ENCODE assay signal across 17 cellular contexts in the genomic region with DNA sequence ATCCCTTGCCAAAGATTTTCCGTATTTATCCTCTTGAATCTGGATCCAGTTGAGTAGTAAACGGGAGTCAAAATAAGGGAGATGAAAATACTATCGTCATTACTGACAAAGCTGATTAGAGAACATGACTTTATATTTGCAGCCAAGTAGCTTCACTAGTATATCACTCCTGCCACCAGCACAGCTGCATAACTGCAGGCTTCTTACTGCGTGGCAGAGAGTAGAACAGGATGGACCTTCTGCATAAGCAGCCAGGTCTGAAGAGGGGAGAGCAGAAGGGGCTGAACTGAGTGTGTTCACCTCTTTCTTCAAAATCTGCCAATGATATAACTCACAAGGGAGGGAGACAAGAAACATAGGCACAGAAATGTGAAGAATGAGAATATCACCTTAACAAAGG.
DNase-seq lines count a peak whose midpoint lies in the region; ATAC-seq and TF ChIP-seq lines count a peak whose summit lies in the region.
"Had no signal": no experiment of that assay in that cellular context is flagged by ENCODE, and none has a peak within 500 bp of the region (broad histone marks: within the 10 kb centered on the region; RNA-seq: fewer than 3 reads in every experiment).

No MANE protein-coding gene starts in this region.

- no peaks in the 10 kb centered on the region for H3K9me2 ChIP-seq in OCI-LY7 (ENCODE audit: insufficient read depth, low read length)

- H3K27me3 ChIP-seq in Caco-2 (replicated peaks; ENCODE audit: control insufficient read depth, insufficient read depth, low read length) (no peaks in the 10 kb centered on the region), neutrophil (no peaks in the 10 kb centered on the region), adrenal gland (no peaks in the 10 kb centered on the region)
- H3K27me3 ChIP-seq: BLaER1 treated with 17β-estradiol and CSF1 and Interleukin-3, amounts not matched to agents 10 nM and 100 nM had no signal

- CTCF ChIA-PET in Caco-2 (lab: Charles Lee) (no interaction called here), OCI-LY7 (lab: Charles Lee; ENCODE audit: unreplicated experiment) (no interaction called here)

- no peak overlapping the region for H3K4me3 Mint-ChIP-seq in Caco-2 (ENCODE audit: unreplicated experiment)
- no peak overlapping the region for H3K4me3 Mint-ChIP-seq in activated T-cell treated with anti-CD3 and anti-CD28 coated beads, Interleukin-2, amount 50 U/mL, for 72 hours

- no peaks in the 10 kb centered on the region for H3K9me3 Mint-ChIP-seq in Caco-2 (ENCODE audit: unreplicated experiment)
- no peaks in the 10 kb centered on the region for H3K9me3 Mint-ChIP-seq in activated T-cell treated with anti-CD3 and anti-CD28 coated beads, Interleukin-2, amount 50 U/mL, for 72 hours

- peak; percentile 64 for ATAC-seq in left ventricle myocardium superior
- ATAC-seq in activated T-cell treated with anti-CD3 and anti-CD28 coated beads, Interleukin-2, amount 50 U/mL, for 72 hours (replicated peaks in 1 of 2): no peak
- ATAC-seq: HepG2, Panc1 had no signal

- DNase-seq in Caco-2 (no peak), OCI-LY7 (ENCODE audit: low spot score) (peak; percentile 71), left ventricle myocardium superior (no peak), NCI-H510A (lab: John Stamatoyannopoulos, UW) (no peak), adrenal gland (no peak)
- DNase-seq in activated T-cell treated with anti-CD3 and anti-CD28 coated beads, Interleukin-2, amount 50 U/mL, for 72 hours: no peak
- DNase-seq: DMS79, NCI-H1417 treated with DMSO at 0.1 percent for 48 hours, NCI-H1930, NCI-H226, NCI-H524 treated with DMSO at 0.1 percent for 48 hours had no signal

- H3K36me3 ChIP-seq in Caco-2 (ENCODE audit: control insufficient read depth, insufficient read depth, low read length) (no peaks in the 10 kb centered on the region; the same call in 1 of the 2 replicates), OCI-LY7 (ENCODE audit: insufficient read depth, low read length) (peaks cover 39% of the 10 kb centered on the region), neutrophil (no peaks in the 10 kb centered on the region), adrenal gland (replicated peaks in 1 of 2) (no peaks in the 10 kb centered on the region)
- H3K36me3 ChIP-seq: HAP-1 had no signal

- no peak overlapping the region for H3K4me3 ChIP-seq in Caco-2 (ENCODE audit: low read depth, low read length)
- H3K4me3 ChIP-seq in OCI-LY7 (ENCODE audit: low read depth, low read length, poor library complexity, severe bottlenecking): no peak overlapping the region
- no peak overlapping the region for H3K4me3 ChIP-seq in neutrophil (ENCODE audit: low read depth in 1 of 2, low read length in 1 of 2)
- H3K4me3 ChIP-seq in adrenal gland: no peak overlapping the region
- H3K4me3 ChIP-seq: BLaER1 treated with 17β-estradiol and CSF1 and Interleukin-3, amounts not matched to agents 10 nM and 100 nM; HAP-1 had no signal

- no peaks in the 10 kb centered on the region for H4K20me1 ChIP-seq in OCI-LY7 (ENCODE audit: insufficient read depth, low read length)
- H4K20me1 ChIP-seq: BLaER1 treated with 17β-estradiol and CSF1 and Interleukin-3, amounts not matched to agents 10 nM and 100 nM had no signal

- intact Hi-C loops in Caco-2 (cut with micrococcal nuclease; ENCODE audit: unreplicated experiment): no loop called here
- intact Hi-C loops in OCI-LY7 (cut with micrococcal nuclease; ENCODE audit: unreplicated experiment): no loop called here
- intact Hi-C loops in left ventricle myocardium superior (cut with micrococcal nuclease): no loop called here
- intact Hi-C loops in adrenal gland (cut with DNase I): no loop called here

- H3K79me2 ChIP-seq in OCI-LY7 (ENCODE audit: insufficient read depth, low read depth, low read length): no peaks in the 10 kb centered on the region

- peak overlapping the region; percentile 58 for H3K27ac ChIP-seq in OCI-LY7 (ENCODE audit: low read depth, low read length, poor library complexity, severe bottlenecking)
- peak overlapping the region; percentile 30 for H3K27ac ChIP-seq in neutrophil
- H3K27ac ChIP-seq in adrenal gland: no peak overlapping the region
- H3K27ac ChIP-seq: BLaER1 treated with 17β-estradiol and CSF1 and Interleukin-3, amounts not matched to agents 10 nM and 100 nM; KMS-11 had no signal

- 70 to 83% (median 78%) methylated on average over 4 of the region's 4 CpGs for WGBS in adrenal gland, 4 donors

- peaks cover 17% of the 10 kb centered on the region for H3K36me3 Mint-ChIP-seq in Caco-2 (ENCODE audit: insufficient read depth, unreplicated experiment)
- H3K36me3 Mint-ChIP-seq in activated T-cell treated with anti-CD3 and anti-CD28 coated beads, Interleukin-2, amount 50 U/mL, for 72 hours (ENCODE audit: insufficient read depth in 2 of 2): peaks cover 2 to 11% of the 10 kb centered on the region in 2 donors

- no peaks in the 10 kb centered on the region for H3K27me3 Mint-ChIP-seq in Caco-2 (ENCODE audit: insufficient read depth, unreplicated experiment)
- no peaks in the 10 kb centered on the region for H3K27me3 Mint-ChIP-seq in activated T-cell treated with anti-CD3 and anti-CD28 coated beads, Interleukin-2, amount 50 U/mL, for 72 hours (ENCODE audit: low read depth)

- H3K4me2 ChIP-seq in OCI-LY7 (ENCODE audit: low read length): peak overlapping the region; percentile 24
- H3K4me2 ChIP-seq: BLaER1 treated with 17β-estradiol and CSF1 and Interleukin-3, amounts not matched to agents 10 nM and 100 nM; KMS-11 had no signal

- POLR2A ChIA-PET in Caco-2 (lab: Charles Lee): no interaction called here
- POLR2A ChIA-PET in OCI-LY7 (lab: Charles Lee): interaction anchor here (0.8 kb wide), 1 partner anchor 8 kb away, joined by 3 read pairs; no protein-coding TSS in a partner anchor

- H3K4me1 Mint-ChIP-seq in Caco-2 (ENCODE audit: low read depth, unreplicated experiment): peaks cover 25% of the 10 kb centered on the region
- no peaks in the 10 kb centered on the region for H3K4me1 Mint-ChIP-seq in activated T-cell treated with anti-CD3 and anti-CD28 coated beads, Interleukin-2, amount 50 U/mL, for 72 hours (ENCODE audit: low read depth)

- H2AFZ ChIP-seq in OCI-LY7 (ENCODE audit: low read length): no peak overlapping the region

- H3K9me3 ChIP-seq in Caco-2 (0 out of 2 replicates have a peak, but pooled peaks cover 5% of the 10 kb centered on the region), OCI-LY7 (ENCODE audit: low read length) (peaks cover 18% of the 10 kb centered on the region; the same call in 1 of the 2 replicates), neutrophil (no peaks in the 10 kb centered on the region), adrenal gland (replicated peaks in 1 of 3) (no peaks in the 10 kb centered on the region)
- H3K9me3 ChIP-seq: HAP-1 had no signal

- TF ChIP-seq CTCF in Caco-2 (IDR thresholded peaks at IDR 0.05; ENCODE audit: insufficient read depth in 1 of 2, low read depth in 1 of 2, low read length in 1 of 2, severe bottlenecking in 1 of 2, unreplicated experiment in 1 of 2) (no peak), OCI-LY7 (conservative IDR thresholded peaks at IDR 0.05; ENCODE audit: low read length) (no peak), neutrophil (IDR thresholded peaks at IDR 0.05) (no peak), adrenal gland (IDR thresholded peaks at IDR 0.05) (no peak)

- BruUV-seq in Caco-2 (replicated peaks; lab: Mats Ljungman, UMichigan) (no TSS peak), OCI-LY7 (replicated peaks; lab: Mats Ljungman, UMichigan) (no TSS peak)

- H3K27ac Mint-ChIP-seq in Caco-2 (ENCODE audit: unreplicated experiment): peak overlapping the region; percentile 6
- H3K27ac Mint-ChIP-seq in activated T-cell treated with anti-CD3 and anti-CD28 coated beads, Interleukin-2, amount 50 U/mL, for 72 hours: no peak overlapping the region

- no peak for TF ChIP-seq POLR2A in adrenal gland (IDR thresholded peaks at IDR 0.05)

- H3K4me1 ChIP-seq in Caco-2: peaks cover 9% of the 10 kb centered on the region; the same call in 1 of the 2 replicates
- H3K4me1 ChIP-seq in OCI-LY7 (ENCODE audit: insufficient read depth, low read length, poor library complexity, severe bottlenecking): peaks cover 84% of the 10 kb centered on the region
- H3K4me1 ChIP-seq in neutrophil (ENCODE audit: control insufficient read depth in 1 of 2, insufficient read depth in 1 of 2, low read depth in 1 of 2, low read length in 1 of 2): peaks cover 61 to 70% of the 10 kb centered on the region in 2 experiments
- peaks cover 0 to 30% of the 10 kb centered on the region in 2 donors for H3K4me1 ChIP-seq in adrenal gland (replicated peaks in 1 of 2)
- H3K4me1 ChIP-seq: HAP-1 had no signal

Comparison
In these comparisons a context has a peak if more than half of its experiments do, and no peak if none do; other contexts are left out.
1. H3K27ac ChIP-seq: peak in OCI-LY7 (single experiment) and neutrophil (single experiment); none in adrenal gland (0 of 5).